ENCODE assay signal across 8 cellular contexts in genomic region chr6:108588586-108588985, GRCh38. TPM values are rescaled to one million over a fixed set of nuclear protein-coding genes. Genes with fewer than 3 reads are reported as not detected.
A peak's percentile ranks its signal among the peaks of the same experiment; 100 is the strongest.
DNase-seq lines count a peak whose midpoint lies in the region; ATAC-seq and TF ChIP-seq lines count a peak whose summit lies in the region.

No MANE protein-coding gene starts in this region.

- peak overlapping the region; percentile 99 for H3K27ac Mint-ChIP-seq in WTC11

- peak overlapping the region; percentile 92 for H3K27ac ChIP-seq in left ventricle myocardium inferior (replicated peaks)
- peak overlapping the region in 1 of 2 donors; percentile 24 for H3K27ac ChIP-seq in ovary

- H3K9me3 Mint-ChIP-seq in WTC11 = no peaks in the 10 kb centered on the region

- peak overlapping the region; percentile 46 for H3K4me3 Mint-ChIP-seq in WTC11

- intact Hi-C loops in left ventricle myocardium inferior (cut with micrococcal nuclease) = no loop called here
- intact Hi-C loops in ovary (cut with DNase I) = loop anchor here in 1 of 4 donors (10.0 kb wide), 1 partner anchor 66 kb away; no protein-coding TSS in a partner anchor

- H3K36me3 ChIP-seq in left ventricle myocardium inferior (no peaks in the 10 kb centered on the region), ovary (no peaks in the 10 kb centered on the region)

- peaks cover 68% of the 10 kb centered on the region for H3K4me1 Mint-ChIP-seq in WTC11

- DNase-seq in GM12865 (ENCODE audit: low read depth) = peak; percentile 27
- DNase-seq in WTC11 (ENCODE audit: low spot score) = no peak
- DNase-seq in left ventricle myocardium inferior = no peak
- DNase-seq in retinal pigment epithelial cell (ENCODE audit: low read depth) = peak; percentile 41
- DNase-seq in stimulated activated naive CD8-positive, alpha-beta T cell treated with anti-CD3 and anti-CD28 coated beads, Interleukin-15, Interleukin-2, amounts not matched to agents 100 U/mL and 50 U/mL, for 24 hours = no peak
- no peak for DNase-seq in ovary

- no peak overlapping the region for H3K4me3 ChIP-seq in GM12865 (ENCODE audit: low read depth, low read length)
- H3K4me3 ChIP-seq in left ventricle myocardium inferior = peak overlapping the region; percentile 44
- no peak overlapping the region for H3K4me3 ChIP-seq in retinal pigment epithelial cell (ENCODE audit: low read length)
- H3K4me3 ChIP-seq in ovary = no peak overlapping the region

- ATAC-seq in WTC11 (no peak), GM19351 (IDR thresholded peaks at IDR 0.05; ENCODE audit: unreplicated experiment) (no peak), HG02623 (IDR thresholded peaks at IDR 0.05; ENCODE audit: unreplicated experiment) (no peak)
- no peak for ATAC-seq in stimulated activated naive CD8-positive, alpha-beta T cell treated with anti-CD3 and anti-CD28 coated beads, Interleukin-15, Interleukin-2, amounts not matched to agents 100 U/mL and 50 U/mL, for 24 hours

- H3K9me3 ChIP-seq in left ventricle myocardium inferior (replicated peaks) (no peaks in the 10 kb centered on the region), ovary (no peaks in the 10 kb centered on the region)

- H3K27me3 ChIP-seq in left ventricle myocardium inferior (ENCODE audit: low read depth) = no peaks in the 10 kb centered on the region
- no peaks in the 10 kb centered on the region for H3K27me3 ChIP-seq in ovary

- TF ChIP-seq EP300 in ovary (IDR thresholded peaks at IDR 0.05) = no peak

- WGBS in ovary, 3 donors = 3 to 8% (median 3%) methylated on average over 1 of the region's 1 CpG

- POLR2A ChIA-PET in WTC11 (lab: Charles Lee) = interaction anchor here (0.9 kb wide), 1 partner anchor 9 kb away, joined by 3 read pairs; no protein-coding TSS in a partner anchor

- TF ChIP-seq POLR2A in ovary (IDR thresholded peaks at IDR 0.05) = no peak

- CTCF ChIA-PET in WTC11 (lab: Charles Lee) = interaction anchor here (0.5 to 1.2 kb wide), 4 partner anchors 16 to 305 kb away, joined by 3 read pairs; no protein-coding TSS in a partner anchor

- H3K4me1 ChIP-seq in left ventricle myocardium inferior (peaks cover 98% of the 10 kb centered on the region), ovary (ENCODE audit: insufficient read depth) (peaks cover 55% of the 10 kb centered on the region)

- no peaks in the 10 kb centered on the region for H3K27me3 Mint-ChIP-seq in WTC11 (ENCODE audit: low read depth)

- TF ChIP-seq CTCF in GM12865 (IDR thresholded peaks at IDR 0.05; ENCODE audit: insufficient read depth, low read depth, low read length, missing control alignments) = no peak
- TF ChIP-seq CTCF in WTC11 (IDR thresholded peaks at IDR 0.05) = no peak
- no peak for TF ChIP-seq CTCF in left ventricle myocardium inferior (IDR thresholded peaks at IDR 0.05; ENCODE audit: borderline replicate concordance)
- no peak for TF ChIP-seq CTCF in retinal pigment epithelial cell (conservative IDR thresholded peaks at IDR 0.05; ENCODE audit: low read depth, low read length)
- TF ChIP-seq CTCF in ovary (IDR thresholded peaks at IDR 0.05) = no peak

- H3K36me3 Mint-ChIP-seq in WTC11 = no peaks in the 10 kb centered on the region

TF ChIP-seq in WTC11, 78 proteins besides CTCF, POLR2A, EP300 and RAD21 (continues in another document):
- no peak for TF ChIP-seq TEAD1 (CRISPR knock-in tag; IDR thresholded peaks at IDR 0.05)
- TF ChIP-seq CDX4 (CRISPR knock-in tag; IDR thresholded peaks at IDR 0.05; ENCODE audit: borderline replicate concordance) = no peak
- no peak for TF ChIP-seq TEAD4 (CRISPR knock-in tag; IDR thresholded peaks at IDR 0.05)
- TF ChIP-seq GABPB1 (CRISPR knock-in tag; IDR thresholded peaks at IDR 0.05) = no peak
- TF ChIP-seq ZNF423 (CRISPR knock-in tag; IDR thresholded peaks at IDR 0.05) = no peak
- TF ChIP-seq PRDM15 (CRISPR knock-in tag; IDR thresholded peaks at IDR 0.05) = no peak
- TF ChIP-seq ZNF512 (CRISPR knock-in tag; IDR thresholded peaks at IDR 0.05; ENCODE audit: borderline replicate concordance) = no peak
- TF ChIP-seq TP53 (CRISPR knock-in tag; IDR thresholded peaks at IDR 0.05) = no peak
- TF ChIP-seq NR1H2 (CRISPR knock-in tag; IDR thresholded peaks at IDR 0.05) = no peak
- TF ChIP-seq ZNF317 (CRISPR knock-in tag; IDR thresholded peaks at IDR 0.05; ENCODE audit: borderline replicate concordance, low read depth) = no peak
- no peak for TF ChIP-seq ZNF121 (CRISPR knock-in tag; IDR thresholded peaks at IDR 0.05)
- no peak for TF ChIP-seq SMAD4 (CRISPR knock-in tag; IDR thresholded peaks at IDR 0.05)
- TF ChIP-seq FOXK1 (CRISPR knock-in tag; IDR thresholded peaks at IDR 0.05) = no peak
- TF ChIP-seq AFF4 (CRISPR knock-in tag; IDR thresholded peaks at IDR 0.05; ENCODE audit: borderline replicate concordance) = no peak
- TF ChIP-seq FOXJ3 (CRISPR knock-in tag; IDR thresholded peaks at IDR 0.05; ENCODE audit: borderline replicate concordance) = no peak
- no peak for TF ChIP-seq CBFB (CRISPR knock-in tag; IDR thresholded peaks at IDR 0.05; ENCODE audit: low read depth)
- no peak for TF ChIP-seq PRRX2 (CRISPR knock-in tag; IDR thresholded peaks at IDR 0.05)

RNA-seq across cellular contexts. Expression of gene FOXO3, which starts 27.9 kb away (rescaled TPM):
- total RNA-seq in WTC11 (2021) (15.6 to 18.1 TPM (median 17.8 TPM) in 3 replicates), left ventricle myocardium inferior (34.8 TPM), ovary (10 to 100 TPM; 67.1 to 94.8 (median 80.0) TPM)
- 10 to 100 TPM; 33.4 to 39.2 TPM for polyA plus RNA-seq in ovary

Comparison
In these comparisons a context has a peak if more than half of its experiments do, and no peak if none do; other contexts are left out.
1. DNase-seq: peak in GM12865 (single experiment) and retinal pigment epithelial cell (single experiment); none in WTC11 (single experiment), left ventricle myocardium inferior (single experiment), stimulated activated naive CD8-positive, alpha-beta T cell treated with anti-CD3 and anti-CD28 coated beads, Interleukin-15, Interleukin-2, amounts not matched to agents 100 U/mL and 50 U/mL, for 24 hours (single experiment) and ovary (0 of 5).